ENCODE assay signal across 8 cellular contexts in genomic region chr11:86592659-86593451, GRCh38.
A peak's percentile ranks its signal among the peaks of the same experiment; 100 is the strongest.
DNase-seq lines count a peak whose midpoint lies in the region; ATAC-seq and TF ChIP-seq lines count a peak whose summit lies in the region.

No MANE protein-coding gene starts in this region.

- no peaks in the 10 kb centered on the region for H3K79me2 ChIP-seq in HCT116 (ENCODE audit: insufficient read depth, low read length)

- peak overlapping the region; percentile 62 for H3K4me2 ChIP-seq in HCT116 (ENCODE audit: low read length)

- H3K9ac ChIP-seq in HCT116 (ENCODE audit: low read length) = peak overlapping the region; percentile 30

- no peaks in the 10 kb centered on the region for H4K20me1 ChIP-seq in HCT116 (ENCODE audit: insufficient read depth)

- no peak for TF ChIP-seq POLR2A in HCT116 (IDR thresholded peaks at IDR 0.05; ENCODE audit: borderline replicate concordance, extremely low read depth, insufficient read depth, insufficient read length)

- peak overlapping the region; percentile 63 for H2AFZ ChIP-seq in HCT116 (ENCODE audit: low read depth, low read length, poor library complexity, severe bottlenecking)

- POLR2A ChIA-PET in HCT116 (lab: Charles Lee) = no interaction called here

- no TSS peak for BruUV-seq in HCT116 (replicated peaks; lab: Mats Ljungman, UMichigan)

- no peaks in the 10 kb centered on the region for H3K36me3 ChIP-seq in HCT116 (ENCODE audit: control insufficient read depth in 1 of 2, insufficient read depth in 2 of 2, low read length in 2 of 2)
- no peaks in the 10 kb centered on the region for H3K36me3 ChIP-seq in SJSA1

- TF ChIP-seq CTCF in GM10266 (IDR thresholded peaks at IDR 0.05; ENCODE audit: control insufficient read depth, insufficient read depth, low read depth, missing control alignments) (no peak), HCT116 (IDR thresholded peaks at IDR 0.05 in 2 of 3, conservative IDR thresholded peaks at IDR 0.05 in 1 of 3; ENCODE audit: borderline replicate concordance in 1 of 3, insufficient read depth in 1 of 3, low read depth in 2 of 3, low read length in 2 of 3) (no peak)

- H3K9me3 ChIP-seq in HCT116 (ENCODE audit: control insufficient read depth in 1 of 2, insufficient read depth in 1 of 2, low read depth in 1 of 2, low read length in 2 of 2) = no peaks in the 10 kb centered on the region
- no peaks in the 10 kb centered on the region for H3K9me3 ChIP-seq in SJSA1 (replicated peaks)

- CTCF ChIA-PET in HCT116 (lab: Charles Lee) = interaction anchor here (1.4 to 1.8 kb wide), 3 partner anchors 13 to 21 kb away, joined by 3 to 9 read pairs (median 5); no protein-coding TSS in a partner anchor

- H3K9me2 ChIP-seq in HCT116 (ENCODE audit: insufficient read depth) = no peaks in the 10 kb centered on the region

- H3K27me3 ChIP-seq in HCT116 (ENCODE audit: insufficient read depth, low read length) (no peaks in the 10 kb centered on the region), SJSA1 (replicated peaks) (no peaks in the 10 kb centered on the region)

- RAD21 ChIA-PET in HCT116 (lab: Charles Lee; ENCODE audit: low non-redundant PET in 1 of 2, low total read pairs in 2 of 2, uncharacterized antibody in 2 of 2, unreplicated experiment in 2 of 2) = no interaction called here

- ATAC-seq in HCT116 = peak; percentile 83

- peaks cover 12 to 47% of the 10 kb centered on the region in 2 experiments for H3K4me1 ChIP-seq in HCT116 (ENCODE audit: control insufficient read depth in 1 of 2, insufficient read depth in 2 of 2, low read length in 2 of 2)
- peaks cover 24% of the 10 kb centered on the region for H3K4me1 ChIP-seq in SJSA1 (replicated peaks)

- H3K27ac ChIP-seq in HCT116 (ENCODE audit: low read depth, low read length) (peak overlapping the region; percentile 34; the same call in 1 of the 2 replicates), SJSA1 (peak overlapping the region; percentile 79)

- H3K4me3 ChIP-seq in HCT116 (replicated peaks in 1 of 2; ENCODE audit: low read depth in 1 of 2, low read length in 2 of 2) (peak overlapping the region in 1 of 2 experiments; percentile 13; a peak in 2 of 4 replicates), SJSA1 (no peak overlapping the region)

- no peak for TF ChIP-seq RAD21 in HCT116 (IDR thresholded peaks at IDR 0.05; ENCODE audit: low read depth)

- peak; percentile 55 for DNase-seq in GM10266 (ENCODE audit: extremely low spot score)
- DNase-seq in HCT116 (ENCODE audit: low read depth, low spot score) = peak; percentile 87
- DNase-seq in LHCN-M2 (ENCODE audit: low read depth) = peak; percentile 96
- DNase-seq in SJSA1 (ENCODE audit: low read depth in 1 of 2, low spot score in 2 of 2) = peak; percentile 65 to 82
- DNase-seq in activated gamma-delta T cell treated with anti-CD3 and anti-CD28 coated beads, Interleukin-2, amount 50 U/mL, for 16 hours (ENCODE audit: low read depth) = peak; percentile 60
- DNase-seq in iPS-NIHi7 (ENCODE audit: extremely low spot score) = peak; percentile 30
- peak; percentile 80 for DNase-seq in stimulated activated CD4-positive, alpha-beta T cell treated with anti-CD3 and anti-CD28 coated beads, Interleukin-2, amount 100 ng/mL, for 4 hours (ENCODE audit: low read depth)
- DNase-seq in epidermal melanocyte (ENCODE audit: insufficient read length, low spot score) = no peak

- intact Hi-C loops in HCT116 (cut with micrococcal nuclease) = no loop called here

TF ChIP-seq in HCT116, 20 proteins besides CTCF, POLR2A, EP300 and RAD21:
- TF ChIP-seq REST (IDR thresholded peaks at IDR 0.05; ENCODE audit: low read depth) (no peak), ELF1 (IDR thresholded peaks at IDR 0.05; ENCODE audit: borderline replicate concordance, low read depth) (no peak; the same call in 1 of the 2 replicates), TCF7L2 (IDR thresholded peaks at IDR 0.05; ENCODE audit: borderline replicate concordance, extremely low read depth, insufficient read depth, insufficient read length) (peak; percentile 75), EZH2 (IDR thresholded peaks at IDR 0.05) (no peak), SIN3A (IDR thresholded peaks at IDR 0.05; ENCODE audit: low read depth) (no peak), ZBTB33 (IDR thresholded peaks at IDR 0.05; ENCODE audit: extremely low read depth, insufficient replicate concordance, low read length) (no peak), CBX3 (IDR thresholded peaks at IDR 0.05; ENCODE audit: low read depth) (peak; percentile 82), YY1 (IDR thresholded peaks at IDR 0.05; ENCODE audit: extremely low read depth, insufficient replicate concordance, low read depth, low read length) (no peak), ZNF274 (IDR thresholded peaks at IDR 0.05; ENCODE audit: low read depth, low read length) (no peak), ATF3 (IDR thresholded peaks at IDR 0.05) (no peak), POLR2AphosphoS5 (IDR thresholded peaks at IDR 0.05; ENCODE audit: low read depth, low read length) (peak; percentile 62; the same call in 1 of the 2 replicates), MAX (IDR thresholded peaks at IDR 0.05) (peak; percentile 40), JUND (IDR thresholded peaks at IDR 0.05) (peak; percentile 95), EGR1 (IDR thresholded peaks at IDR 0.05; ENCODE audit: low read depth) (no peak; the same call in 1 of the 2 replicates), ZFX (IDR thresholded peaks at IDR 0.05) (no peak), FOSL1 (IDR thresholded peaks at IDR 0.05; ENCODE audit: low read depth) (peak; percentile 94), EZH2phosphoT487 (IDR thresholded peaks at IDR 0.05; ENCODE audit: borderline replicate concordance) (no peak), CEBPB (IDR thresholded peaks at IDR 0.05; ENCODE audit: low read depth) (no peak), SP1 (IDR thresholded peaks at IDR 0.05; ENCODE audit: low read depth) (peak; percentile 78), SRF (IDR thresholded peaks at IDR 0.05; ENCODE audit: low read depth) (peak; percentile 63)
